In genomic region chr11:106988151-106988806, GRCh38 we compare ENCODE assay signal across 11 cellular contexts. TPM values are rescaled to one million over a fixed set of nuclear protein-coding genes. Genes with fewer than 3 reads are reported as not detected.
DNase-seq lines count a peak whose midpoint lies in the region; ATAC-seq, FAIRE-seq and TF ChIP-seq lines count a peak whose summit lies in the region.
"Had no signal": no experiment of that assay in that cellular context is flagged by ENCODE, and none has a peak within 500 bp of the region (broad histone marks: within the 10 kb centered on the region; RNA-seq: fewer than 3 reads in every experiment).

No MANE protein-coding gene starts in this region.

- H3K36me3 ChIP-seq in RWPE2 (ENCODE audit: low read depth), result no peaks in the 10 kb centered on the region
- H3K36me3 ChIP-seq: neutrophil had no signal

- H3K27me3 ChIP-seq in RWPE2 (ENCODE audit: insufficient read depth, poor library complexity, severe bottlenecking), result no peaks in the 10 kb centered on the region
- H3K27me3 ChIP-seq: neutrophil had no signal

- FAIRE-seq in H54 (lab: Jason Lieb, UNC), result no peak

- no peaks in the 10 kb centered on the region for H3K9me3 Mint-ChIP-seq in osteocyte (ENCODE audit: unreplicated experiment)
- no peaks in the 10 kb centered on the region for H3K9me3 Mint-ChIP-seq in stimulated activated memory B cell treated with anti-CD40 and anti-IgM and Interleukin-4, amounts not matched to agents 10 μg/mL and 1 μg/mL and 100 μg/mL, for 72 hours

- no peaks in the 10 kb centered on the region for H3K9me3 ChIP-seq in RWPE2 (ENCODE audit: severe bottlenecking)
- H3K9me3 ChIP-seq: neutrophil had no signal

- no peaks in the 10 kb centered on the region for H3K36me3 Mint-ChIP-seq in osteocyte (ENCODE audit: unreplicated experiment)
- H3K36me3 Mint-ChIP-seq in stimulated activated memory B cell treated with anti-CD40 and anti-IgM and Interleukin-4, amounts not matched to agents 10 μg/mL and 1 μg/mL and 100 μg/mL, for 72 hours, result no peaks in the 10 kb centered on the region

- TF ChIP-seq CTCF in RWPE2 (IDR thresholded peaks at IDR 0.05; ENCODE audit: poor library complexity, severe bottlenecking), result no peak
- no peak for TF ChIP-seq CTCF in fibroblast of pulmonary artery (IDR thresholded peaks at IDR 0.05; ENCODE audit: low read length, missing control alignments)
- TF ChIP-seq CTCF in osteocyte (IDR thresholded peaks at IDR 0.05), result no peak

- peaks cover 19% of the 10 kb centered on the region for H3K4me1 ChIP-seq in RWPE2 (ENCODE audit: insufficient read depth, poor library complexity, severe bottlenecking)

- DNase-seq in GM04503 (ENCODE audit: low read depth), result peak; percentile 99
- DNase-seq in RWPE2 (ENCODE audit: low spot score), result no peak
- DNase-seq in fibroblast of pulmonary artery (ENCODE audit: low read depth), result peak; percentile 69
- no peak for DNase-seq in osteocyte (ENCODE audit: extremely low spot score, unreplicated experiment)
- no peak for DNase-seq in H54 (ENCODE audit: insufficient read length, low spot score)
- DNase-seq in NCI-H2029 (lab: John Stamatoyannopoulos, UW), result no peak
- DNase-seq: activated CD4-positive, alpha-beta T cell treated with anti-CD3 and anti-CD28 coated beads for 48 hours; DMS79 treated with DMSO at 0.1 percent for 48 hours had no signal

- H3K4me3 ChIP-seq in RWPE2 (ENCODE audit: severe bottlenecking) (no peak overlapping the region), fibroblast of pulmonary artery (replicated peaks; ENCODE audit: low read depth, low read length) (no peak overlapping the region)

- no peaks in the 10 kb centered on the region for H3K27me3 Mint-ChIP-seq in osteocyte (ENCODE audit: unreplicated experiment)
- peaks cover 9% of the 10 kb centered on the region for H3K27me3 Mint-ChIP-seq in stimulated activated memory B cell treated with anti-CD40 and anti-IgM and Interleukin-4, amounts not matched to agents 10 μg/mL and 1 μg/mL and 100 μg/mL, for 72 hours

- no peak overlapping the region for H3K4me3 Mint-ChIP-seq in osteocyte (ENCODE audit: unreplicated experiment)
- no peak overlapping the region for H3K4me3 Mint-ChIP-seq in stimulated activated memory B cell treated with anti-CD40 and anti-IgM and Interleukin-4, amounts not matched to agents 10 μg/mL and 1 μg/mL and 100 μg/mL, for 72 hours

- H3K27ac ChIP-seq in RWPE2 (ENCODE audit: poor library complexity, severe bottlenecking), result peak overlapping the region; percentile 83
- H3K27ac ChIP-seq: neutrophil had no signal

- peak overlapping the region; percentile 6 for H3K27ac Mint-ChIP-seq in osteocyte (ENCODE audit: unreplicated experiment)
- H3K27ac Mint-ChIP-seq in stimulated activated memory B cell treated with anti-CD40 and anti-IgM and Interleukin-4, amounts not matched to agents 10 μg/mL and 1 μg/mL and 100 μg/mL, for 72 hours, result no peak overlapping the region

- no peak for TF ChIP-seq POLR2A in H54 (IDR thresholded peaks at IDR 0.05; ENCODE audit: low read depth, low read length)

- peak; percentile 90 for ATAC-seq in RWPE2 (ENCODE audit: low read depth)
- no peak for ATAC-seq in stimulated activated memory B cell treated with anti-CD40 and anti-IgM and Interleukin-4, amounts not matched to agents 10 μg/mL and 1 μg/mL and 100 μg/mL, for 72 hours
- ATAC-seq in GM21526 (IDR thresholded peaks at IDR 0.05; ENCODE audit: low FRiP score, unreplicated experiment), result no peak

- H3K4me1 Mint-ChIP-seq in osteocyte (ENCODE audit: unreplicated experiment), result peaks cover 30% of the 10 kb centered on the region
- no peaks in the 10 kb centered on the region for H3K4me1 Mint-ChIP-seq in stimulated activated memory B cell treated with anti-CD40 and anti-IgM and Interleukin-4, amounts not matched to agents 10 μg/mL and 1 μg/mL and 100 μg/mL, for 72 hours

RNA-seq across cellular contexts. Expression of gene GUCY1A2, which starts 30.0 kb away (rescaled TPM):
- 0.68 and 0.78 TPM in 2 replicates for total RNA-seq in osteocyte

Comparison
In these comparisons a context has a peak if more than half of its experiments do, and no peak if none do; other contexts are left out.
1. DNase-seq: peak in GM04503 (single experiment) and fibroblast of pulmonary artery (single experiment); none in RWPE2 (single experiment), osteocyte (single experiment), H54 (single experiment) and NCI-H2029 (single experiment).